ENCODE assay signal across 34 cellular contexts in genomic region chr16:5769513-5769912, GRCh38.
"Had no signal": no experiment of that assay in that cellular context is flagged by ENCODE, and none has a peak within 500 bp of the region (broad histone marks: within the 10 kb centered on the region; RNA-seq: fewer than 3 reads in every experiment).

No MANE protein-coding gene starts in this region.

- H3K4me1 ChIP-seq: adrenal gland, ascending aorta, body of pancreas, breast epithelium had no signal

- H3K4me3 ChIP-seq: adrenal gland, ascending aorta, body of pancreas, breast epithelium, cardiac muscle cell had no signal

- ATAC-seq: activated naive CD4-positive, alpha-beta T cell treated with anti-CD3 and anti-CD28 coated beads, Interleukin-2, amount 50 U/mL, for 72 hours; activated naive CD8-positive, alpha-beta T cell treated with anti-CD3 and anti-CD28 coated beads, Interleukin-2, amount 50 U/mL, for 24 hours; activated T-cell treated with anti-CD3 and anti-CD28 coated beads, Interleukin-2, amount 50 U/mL, for 4 hours; activated T-cell treated with anti-CD3 and anti-CD28 coated beads, Interleukin-2, amount 50 U/mL, for 72 hours; activated T-helper 17 cell treated with anti-CD3 and anti-CD28 coated beads, Interleukin-2, amount 50 U/mL, for 72 hours; body of pancreas had no signal

- FAIRE-seq: astrocyte, bronchial epithelial cell had no signal

- H3K9me3 ChIP-seq: adrenal gland, ascending aorta, body of pancreas, breast epithelium had no signal

- H3K36me3 ChIP-seq: adrenal gland, ascending aorta, brain microvascular endothelial cell, breast epithelium, cardiac muscle cell had no signal

- DNase-seq: activated effector memory CD4-positive, alpha-beta T cell treated with anti-CD3 and anti-CD28 coated beads, Interleukin-2, amount 50 U/mL, for 16 hours; activated effector memory CD4-positive, alpha-beta T cell treated with Interleukin-2 at 50 U/mL for 16 hours; activated gamma-delta T cell; activated gamma-delta T cell treated with Interleukin-2 at 50 U/mL for 16 hours; activated naive CD4-positive, alpha-beta T cell; activated naive CD4-positive, alpha-beta T cell treated with anti-CD3 and anti-CD28 coated beads for 36 hours; activated naive CD4-positive, alpha-beta T cell treated with anti-CD3 and anti-CD28 coated beads, Interleukin-2, amount 10 ng/mL, durations not matched to agents 7 days and 5 days; activated naive CD4-positive, alpha-beta T cell treated with anti-CD3 and anti-CD28 coated beads, Interleukin-2, amount 50 U/mL, for 16 hours; activated naive CD4-positive, alpha-beta T cell treated with Interleukin-2 at 50 U/mL for 16 hours; activated naive CD8-positive, alpha-beta T cell treated with anti-CD3 and anti-CD28 coated beads for 36 hours; activated naive CD8-positive, alpha-beta T cell treated with anti-CD3 and anti-CD28 coated beads, Interleukin-2, amount 10 ng/mL, durations not matched to agents 7 days and 5 days; activated naive CD8-positive, alpha-beta T cell treated with anti-CD3 and anti-CD28 coated beads, Interleukin-2, amount 50 U/mL, for 24 hours; activated T-cell treated with anti-CD3 and anti-CD28 coated beads, Interleukin-2, amount 50 U/mL, for 1 hour; activated T-cell treated with anti-CD3 and anti-CD28 coated beads, Interleukin-2, amount 50 U/mL, for 24 hours; activated T-cell treated with anti-CD3 and anti-CD28 coated beads, Interleukin-2, amount 50 U/mL, for 4 hours; activated T-cell treated with anti-CD3 and anti-CD28 coated beads, Interleukin-2, amount 50 U/mL, for 48 hours; activated T-cell treated with anti-CD3 and anti-CD28 coated beads, Interleukin-2, amount 50 U/mL, for 72 hours; adrenal gland; amniotic stem cell; amygdala; anterior cingulate cortex; aorta; body of pancreas; brain microvascular endothelial cell; caudate nucleus; central memory CD4-positive, alpha-beta T cell; cerebellar nuclear complex had no signal

- H3K27me3 ChIP-seq: adrenal gland, ascending aorta, body of pancreas, brain microvascular endothelial cell, breast epithelium, cardiac muscle cell had no signal

- H3K27ac ChIP-seq: adrenal gland, ascending aorta, body of pancreas, brain microvascular endothelial cell, breast epithelium, cardiac muscle cell had no signal
